21 cellular contexts compared by ENCODE assay signal in genomic region chr15:51180009-51180408, GRCh38.
"Had no signal": no experiment of that assay in that cellular context is flagged by ENCODE, and none has a peak within 500 bp of the region (broad histone marks: within the 10 kb centered on the region; RNA-seq: fewer than 3 reads in every experiment).

No MANE protein-coding gene starts in this region.

- H3K27ac Mint-ChIP-seq: endodermal cell, naive B cell, nephron, progenitor cell of endocrine pancreas had no signal

- ATAC-seq: heart left ventricle; pancreas; right cardiac atrium; stimulated activated naive CD8-positive, alpha-beta T cell treated with anti-CD3 and anti-CD28 coated beads, Interleukin-15, Interleukin-2, amounts not matched to agents 100 U/mL and 50 U/mL, for 24 hours had no signal

- H3K27ac ChIP-seq: coronary artery, heart left ventricle, pancreas, suprapubic skin, tibial artery, upper lobe of left lung had no signal

- H3K4me3 ChIP-seq: coronary artery, heart left ventricle, pancreas, suprapubic skin, tibial artery, upper lobe of left lung had no signal

- H3K4me1 ChIP-seq: pancreas, suprapubic skin, tibial artery had no signal

- DNase-seq: effector CD4-positive, alpha-beta T cell; endodermal cell; erythroblast; foreskin melanocyte; heart left ventricle; hippocampal formation; kidney glomerular epithelial cell; mesendoderm; naive B cell; occipital lobe; pancreas; right cardiac atrium; small intestine; stimulated activated CD4-positive, alpha-beta T cell treated with anti-CD3 and anti-CD28 coated beads, Interleukin-12 subunit alpha, Interleukin-12 subunit beta, amount 100 ng/mL, for 4 hours; stimulated activated naive CD8-positive, alpha-beta T cell treated with anti-CD3 and anti-CD28 coated beads, Interleukin-15, Interleukin-2, amounts not matched to agents 100 U/mL and 50 U/mL, for 24 hours; tibial artery; upper lobe of left lung had no signal

- H3K36me3 Mint-ChIP-seq: naive B cell had no signal

- H3K9me3 Mint-ChIP-seq: endodermal cell had no signal

- H3K36me3 ChIP-seq: heart left ventricle, pancreas, suprapubic skin, tibial artery, upper lobe of left lung had no signal

- H3K9me3 ChIP-seq: heart left ventricle, pancreas, suprapubic skin, tibial artery, upper lobe of left lung had no signal

- H3K27me3 Mint-ChIP-seq: progenitor cell of endocrine pancreas had no signal

- H3K27me3 ChIP-seq: heart left ventricle, pancreas, suprapubic skin, tibial artery, upper lobe of left lung had no signal

- H3K4me1 Mint-ChIP-seq: endodermal cell, naive B cell had no signal

- H3K4me3 Mint-ChIP-seq: endodermal cell, naive B cell, nephron had no signal
